ENCODE assay signal across 1 cellular context in genomic region chr12:108972226-108972757, GRCh38.
TF ChIP-seq lines count a peak whose summit lies in the region.

No MANE protein-coding gene starts in this region.

TF ChIP-seq in GM12878, 131 proteins besides CTCF, POLR2A, EP300 and RAD21:
- TF ChIP-seq HDAC6 (IDR thresholded peaks at IDR 0.05; ENCODE audit: unreplicated experiment) (no peak), NFXL1 (IDR thresholded peaks at IDR 0.05; ENCODE audit: borderline replicate concordance) (no peak), ZBTB33 (IDR thresholded peaks at IDR 0.05) (no peak), SMAD5 (IDR thresholded peaks at IDR 0.05; ENCODE audit: low read depth) (no peak), E2F4 (IDR thresholded peaks at IDR 0.05; ENCODE audit: low read depth, low read length) (no peak), EGR1 (IDR thresholded peaks at IDR 0.05; ENCODE audit: borderline replicate concordance in 1 of 2, low read depth in 2 of 2, low read length in 2 of 2) (no peak), TCF3 (IDR thresholded peaks at IDR 0.05; ENCODE audit: borderline replicate concordance, insufficient read depth, low read depth, low read length) (no peak), ATF7 (IDR thresholded peaks at IDR 0.05; ENCODE audit: low read depth) (peak; percentile 32; the same call in 1 of the 2 replicates)
